Comparison of ENCODE assay signal across 3 cellular contexts in genomic region chr22:49964493-49965290, GRCh38.
A peak's percentile ranks its signal among the peaks of the same experiment; 100 is the strongest.
TF ChIP-seq lines count a peak whose summit lies in the region.

No MANE protein-coding gene starts in this region.

TF ChIP-seq in SK-N-SH, 30 proteins besides CTCF, POLR2A, EP300 and RAD21:
- TF ChIP-seq IRF3 (IDR thresholded peaks at IDR 0.05; ENCODE audit: low read depth, low read length) (no peak), USF1 (IDR thresholded peaks at IDR 0.05; ENCODE audit: borderline replicate concordance, low read depth) (no peak), TAF1 (IDR thresholded peaks at IDR 0.05; ENCODE audit: borderline replicate concordance, low read depth, low read length) (no peak), NRF1 (IDR thresholded peaks at IDR 0.05; ENCODE audit: low read depth, low read length) (no peak), PBX3 (IDR thresholded peaks at IDR 0.05) (no peak), SIN3A (IDR thresholded peaks at IDR 0.05; ENCODE audit: borderline replicate concordance, low read depth, low read length) (no peak)
TF ChIP-seq in SK-N-SH: peak in this region for 0.

TF ChIP-seq in SK-N-SH treated with all-trans-retinoic acid at 6 μM for 48 hours, 23 proteins besides CTCF, POLR2A, EP300 and RAD21:
- TF ChIP-seq ISL1 (CRISPR knock-in tag; IDR thresholded peaks at IDR 0.05) (no peak), CSDC2 (CRISPR knock-in tag; IDR thresholded peaks at IDR 0.05) (no peak), BACH2 (CRISPR knock-in tag; IDR thresholded peaks at IDR 0.05; ENCODE audit: borderline replicate concordance) (no peak), ESRRG (CRISPR knock-in tag; IDR thresholded peaks at IDR 0.05) (no peak), ZC3H10 (CRISPR knock-in tag; IDR thresholded peaks at IDR 0.05) (no peak), TOX (CRISPR knock-in tag; IDR thresholded peaks at IDR 0.05; ENCODE audit: borderline replicate concordance) (no peak), CREB5 (CRISPR knock-in tag; IDR thresholded peaks at IDR 0.05; ENCODE audit: low read depth) (no peak), ZNF70 (CRISPR knock-in tag; IDR thresholded peaks at IDR 0.05) (no peak), TCF4 (CRISPR knock-in tag; IDR thresholded peaks at IDR 0.05; ENCODE audit: borderline replicate concordance) (no peak), TSHZ2 (CRISPR knock-in tag; IDR thresholded peaks at IDR 0.05) (no peak), ZNF565 (CRISPR knock-in tag; conservative IDR thresholded peaks at IDR 0.05; ENCODE audit: low read depth) (no peak), CSRNP3 (CRISPR knock-in tag; IDR thresholded peaks at IDR 0.05) (no peak), ARNTL (CRISPR knock-in tag; IDR thresholded peaks at IDR 0.05; ENCODE audit: borderline replicate concordance, low read depth) (no peak)

TF ChIP-seq in HepG2, 621 proteins besides CTCF, POLR2A, EP300 and RAD21 (continues in another document):
- TF ChIP-seq DDIT3 (CRISPR knock-in tag; IDR thresholded peaks at IDR 0.05) (no peak), POLR2AphosphoS2 (IDR thresholded peaks at IDR 0.05; ENCODE audit: low read depth, low read length) (0 out of 2 replicates have a peak, but pooled peaks have one; percentile 25), ELF4 (CRISPR knock-in tag; IDR thresholded peaks at IDR 0.05; ENCODE audit: borderline replicate concordance) (no peak), SAP130 (CRISPR knock-in tag; IDR thresholded peaks at IDR 0.05; ENCODE audit: low read depth) (0 out of 2 replicates have a peak, but pooled peaks have one; percentile 4), NFRKB (IDR thresholded peaks at IDR 0.05) (no peak), KDM2A (CRISPR knock-in tag; IDR thresholded peaks at IDR 0.05; ENCODE audit: borderline replicate concordance, low read depth) (peak; percentile 35; the same call in 1 of the 2 replicates), ADNP (CRISPR knock-in tag; IDR thresholded peaks at IDR 0.05) (no peak), CSRNP1 (CRISPR knock-in tag; IDR thresholded peaks at IDR 0.05) (no peak), AKAP8 (CRISPR knock-in tag; IDR thresholded peaks at IDR 0.05) (peak; percentile 24; the same call in 1 of the 2 replicates), POLR2AphosphoS5 (IDR thresholded peaks at IDR 0.05; ENCODE audit: low read depth, low read length) (peak; percentile 57; the same call in 1 of the 2 replicates), PAF1 (CRISPR knock-in tag; IDR thresholded peaks at IDR 0.05) (peak; percentile 19; the same call in 1 of the 2 replicates), ZNF468 (CRISPR knock-in tag; IDR thresholded peaks at IDR 0.05) (no peak), ZNF780A (CRISPR knock-in tag; IDR thresholded peaks at IDR 0.05) (no peak), HNRNPL (IDR thresholded peaks at IDR 0.05; ENCODE audit: low read depth, low read length) (peak; percentile 66; the same call in 1 of the 2 replicates), ZNF614 (CRISPR knock-in tag; IDR thresholded peaks at IDR 0.05; ENCODE audit: borderline replicate concordance) (no peak), AGO2 (optimal IDR thresholded peaks at IDR 0.05; ENCODE audit: low read depth, low read length) (peak; percentile 89), MXD1 (CRISPR knock-in tag; IDR thresholded peaks at IDR 0.05) (peak; percentile 23; the same call in 1 of the 2 replicates), POLR2G (IDR thresholded peaks at IDR 0.05; ENCODE audit: low read depth, low read length) (peak; percentile 68), ZNF383 (CRISPR knock-in tag; IDR thresholded peaks at IDR 0.05; ENCODE audit: borderline replicate concordance) (no peak), THAP11 (CRISPR knock-in tag; IDR thresholded peaks at IDR 0.05) (no peak), SMARCE1 (IDR thresholded peaks at IDR 0.05; ENCODE audit: borderline replicate concordance) (no peak), CCAR2 (optimal IDR thresholded peaks at IDR 0.05; ENCODE audit: low read depth, low read length) (no peak), RBFOX2 (IDR thresholded peaks at IDR 0.05; ENCODE audit: low read depth, low read length) (peak; percentile 75), MAFF (IDR thresholded peaks at IDR 0.05; ENCODE audit: low read depth, low read length) (no peak), AHDC1 (CRISPR knock-in tag; IDR thresholded peaks at IDR 0.05; ENCODE audit: borderline replicate concordance) (no peak), SIX1 (CRISPR knock-in tag; IDR thresholded peaks at IDR 0.05; ENCODE audit: borderline replicate concordance) (no peak), SSRP1 (CRISPR knock-in tag; IDR thresholded peaks at IDR 0.05) (0 out of 2 replicates have a peak, but pooled peaks have one; percentile 21), RBM22 (optimal IDR thresholded peaks at IDR 0.05; ENCODE audit: low read length) (peak; percentile 74), JUND (CRISPR knock-in tag; IDR thresholded peaks at IDR 0.05) (no peak), ZFP82 (CRISPR knock-in tag; IDR thresholded peaks at IDR 0.05; ENCODE audit: borderline replicate concordance) (no peak), ZBTB8A (CRISPR knock-in tag; IDR thresholded peaks at IDR 0.05; ENCODE audit: borderline replicate concordance, low read depth) (no peak), THAP9 (CRISPR knock-in tag; IDR thresholded peaks at IDR 0.05; ENCODE audit: borderline replicate concordance) (peak; percentile 17; the same call in 1 of the 2 replicates), HNRNPH1 (optimal IDR thresholded peaks at IDR 0.05; ENCODE audit: low read depth, low read length) (peak; percentile 70), ZC3H13 (CRISPR knock-in tag; IDR thresholded peaks at IDR 0.05) (peak; percentile 92), TAF1 (CRISPR knock-in tag; IDR thresholded peaks at IDR 0.05) (0 out of 2 replicates have a peak, but pooled peaks have one; percentile 6), SNAPC4 (CRISPR knock-in tag; IDR thresholded peaks at IDR 0.05) (no peak)
